In the genomic region with DNA sequence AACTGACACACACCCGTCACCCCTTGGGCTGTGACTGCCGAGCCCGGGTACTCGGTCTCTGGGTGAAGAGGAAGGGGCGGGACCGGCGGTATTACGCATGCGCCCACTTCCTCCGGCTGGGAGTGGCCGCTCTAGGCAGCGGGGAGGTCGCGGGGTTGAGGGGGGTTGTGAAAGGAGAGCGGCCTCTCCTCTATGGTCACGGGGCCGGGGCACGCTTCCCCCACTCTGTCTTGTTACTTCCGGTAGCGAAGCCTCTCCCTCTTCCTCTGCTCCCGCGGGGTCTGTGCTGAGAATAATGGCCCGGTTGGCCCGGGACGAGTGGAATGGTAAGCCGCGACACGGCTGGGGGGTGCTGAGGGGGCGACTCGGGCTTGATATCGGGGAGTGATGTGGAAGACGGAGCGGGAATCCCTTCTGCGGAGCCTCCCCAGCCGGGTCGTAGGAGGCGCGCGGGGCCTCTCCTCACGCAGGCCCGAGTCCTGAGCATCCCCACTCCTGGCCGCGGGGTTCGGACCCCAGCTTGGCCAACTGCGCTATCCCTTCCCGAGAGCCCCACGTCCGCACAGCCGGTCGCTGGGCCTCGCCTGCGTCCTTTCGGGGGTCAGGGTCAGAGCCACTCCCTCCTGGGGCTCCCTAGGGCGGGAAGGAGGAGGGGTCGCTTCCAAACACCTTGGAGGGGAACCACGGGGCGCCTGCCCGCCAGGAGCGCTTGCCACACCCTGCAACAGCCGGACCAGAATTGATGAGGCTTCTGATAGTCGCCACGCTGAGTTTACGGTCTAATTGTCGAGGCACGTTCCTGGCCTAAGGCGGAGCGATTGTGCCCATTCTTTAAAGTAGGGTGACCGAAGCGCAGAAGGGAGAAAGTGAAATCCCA, we compare ENCODE assay signal across 1 cellular context.
TF ChIP-seq lines count a peak whose summit lies in the region.

A gene with protein sequence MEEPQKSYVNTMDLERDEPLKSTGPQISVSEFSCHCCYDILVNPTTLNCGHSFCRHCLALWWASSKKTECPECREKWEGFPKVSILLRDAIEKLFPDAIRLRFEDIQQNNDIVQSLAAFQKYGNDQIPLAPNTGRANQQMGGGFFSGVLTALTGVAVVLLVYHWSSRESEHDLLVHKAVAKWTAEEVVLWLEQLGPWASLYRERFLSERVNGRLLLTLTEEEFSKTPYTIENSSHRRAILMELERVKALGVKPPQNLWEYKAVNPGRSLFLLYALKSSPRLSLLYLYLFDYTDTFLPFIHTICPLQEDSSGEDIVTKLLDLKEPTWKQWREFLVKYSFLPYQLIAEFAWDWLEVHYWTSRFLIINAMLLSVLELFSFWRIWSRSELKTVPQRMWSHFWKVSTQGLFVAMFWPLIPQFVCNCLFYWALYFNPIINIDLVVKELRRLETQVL (plus strand): TSS at position 259 of the 877 bp plus-strand sequence. CDS start 11,396 bp downstream, outside the sequence.

TF ChIP-seq in GM12878, 131 proteins besides CTCF, POLR2A, EP300 and RAD21 (continued from another document and continues in another):
- TF ChIP-seq, protein P1, sequence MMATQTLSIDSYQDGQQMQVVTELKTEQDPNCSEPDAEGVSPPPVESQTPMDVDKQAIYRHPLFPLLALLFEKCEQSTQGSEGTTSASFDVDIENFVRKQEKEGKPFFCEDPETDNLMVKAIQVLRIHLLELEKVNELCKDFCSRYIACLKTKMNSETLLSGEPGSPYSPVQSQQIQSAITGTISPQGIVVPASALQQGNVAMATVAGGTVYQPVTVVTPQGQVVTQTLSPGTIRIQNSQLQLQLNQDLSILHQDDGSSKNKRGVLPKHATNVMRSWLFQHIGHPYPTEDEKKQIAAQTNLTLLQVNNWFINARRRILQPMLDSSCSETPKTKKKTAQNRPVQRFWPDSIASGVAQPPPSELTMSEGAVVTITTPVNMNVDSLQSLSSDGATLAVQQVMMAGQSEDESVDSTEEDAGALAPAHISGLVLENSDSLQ (IDR thresholded peaks at IDR 0.05), result peak; percentile 85
- TF ChIP-seq STAT3 (IDR thresholded peaks at IDR 0.05; ENCODE audit: low read depth, low read length) (no peak), PAX5 (IDR thresholded peaks at IDR 0.05; ENCODE audit: borderline replicate concordance, low read depth, low read length) (peak; percentile 35; the same call in 1 of the 2 replicates), SIX5 (IDR thresholded peaks at IDR 0.05; ENCODE audit: low read depth, low read length, severe bottlenecking) (peak; percentile 15), SMARCA5 (IDR thresholded peaks at IDR 0.05) (no peak), YY1 (IDR thresholded peaks at IDR 0.05; ENCODE audit: low read depth, low read length) (peak; percentile 53; the same call in 1 of the 2 replicates), GABPA (IDR thresholded peaks at IDR 0.05; ENCODE audit: low read depth) (peak; percentile 89), POU2F2 (IDR thresholded peaks at IDR 0.05; ENCODE audit: borderline replicate concordance, low read depth, low read length) (peak; percentile 95), ESRRA (IDR thresholded peaks at IDR 0.05; ENCODE audit: low read length) (no peak), GATAD2B (conservative IDR thresholded peaks at IDR 0.05; ENCODE audit: low read depth) (0 out of 2 replicates have a peak, but pooled peaks have one; percentile 43), MTA2 (IDR thresholded peaks at IDR 0.05; ENCODE audit: low read depth) (no peak), MTA3 (IDR thresholded peaks at IDR 0.05; ENCODE audit: borderline replicate concordance, low read length) (no peak), RCOR1 (conservative IDR thresholded peaks at IDR 0.05; ENCODE audit: low read depth, low read length) (no peak), ZNF207 (IDR thresholded peaks at IDR 0.05; ENCODE audit: borderline replicate concordance) (no peak), E2F4 (IDR thresholded peaks at IDR 0.05; ENCODE audit: low read depth, low read length) (no peak), SMAD1 (IDR thresholded peaks at IDR 0.05; ENCODE audit: low read depth, partially characterized antibody) (peak; percentile 84), NRF1 (conservative IDR thresholded peaks at IDR 0.05; ENCODE audit: low read depth, low read length) (peak; percentile 29; the same call in 1 of the 2 replicates), MYB (IDR thresholded peaks at IDR 0.05; ENCODE audit: borderline replicate concordance, low read depth, low read length) (no peak), CEBPB (IDR thresholded peaks at IDR 0.05; ENCODE audit: borderline replicate concordance in 1 of 2, low read depth in 2 of 2, low read length in 2 of 2) (no peak), RELA (IDR thresholded peaks at IDR 0.05; ENCODE audit: borderline replicate concordance, partially characterized antibody) (peak; percentile 62), ASH2L (IDR thresholded peaks at IDR 0.05; ENCODE audit: borderline replicate concordance, low read depth) (0 out of 2 replicates have a peak, but pooled peaks have one; percentile 33), ZNF24 (IDR thresholded peaks at IDR 0.05) (no peak), EGR1 (IDR thresholded peaks at IDR 0.05; ENCODE audit: borderline replicate concordance in 1 of 2, low read depth in 2 of 2, low read length in 2 of 2) (peak in 1 of 2 experiments; percentile 71; a peak in 1 of 3 replicates), SUZ12 (IDR thresholded peaks at IDR 0.05; ENCODE audit: unreplicated experiment) (no peak), WRNIP1 (IDR thresholded peaks at IDR 0.05; ENCODE audit: borderline replicate concordance, low read depth, low read length) (no peak), TCF12 (IDR thresholded peaks at IDR 0.05; ENCODE audit: low read depth, low read length) (peak; percentile 56; the same call in 1 of the 2 replicates), SMC3 (IDR thresholded peaks at IDR 0.05; ENCODE audit: borderline replicate concordance, low read length) (no peak), CHD2 (IDR thresholded peaks at IDR 0.05; ENCODE audit: borderline replicate concordance, low read depth, low read length) (peak; percentile 73; the same call in 1 of the 2 replicates), CUX1 (IDR thresholded peaks at IDR 0.05; ENCODE audit: insufficient replicate concordance, low read depth, low read length) (no peak), CBX3 (IDR thresholded peaks at IDR 0.05; ENCODE audit: borderline replicate concordance, low read depth) (no peak), SIN3A (IDR thresholded peaks at IDR 0.05; ENCODE audit: low read depth, low read length) (0 out of 2 replicates have a peak, but pooled peaks have one; percentile 56), NKRF (conservative IDR thresholded peaks at IDR 0.05) (peak; percentile 61), ZSCAN29 (IDR thresholded peaks at IDR 0.05) (no peak), BHLHE40 (IDR thresholded peaks at IDR 0.05; ENCODE audit: borderline replicate concordance in 1 of 2, low read depth in 2 of 2, low read length in 1 of 2) (peak; percentile 70 to 86; a peak in 3 of 4 replicates), MXI1 (IDR thresholded peaks at IDR 0.05; ENCODE audit: low read depth, low read length) (peak; percentile 84), ZNF622 (IDR thresholded peaks at IDR 0.05) (no peak)
- TF ChIP-seq, protein P2, sequence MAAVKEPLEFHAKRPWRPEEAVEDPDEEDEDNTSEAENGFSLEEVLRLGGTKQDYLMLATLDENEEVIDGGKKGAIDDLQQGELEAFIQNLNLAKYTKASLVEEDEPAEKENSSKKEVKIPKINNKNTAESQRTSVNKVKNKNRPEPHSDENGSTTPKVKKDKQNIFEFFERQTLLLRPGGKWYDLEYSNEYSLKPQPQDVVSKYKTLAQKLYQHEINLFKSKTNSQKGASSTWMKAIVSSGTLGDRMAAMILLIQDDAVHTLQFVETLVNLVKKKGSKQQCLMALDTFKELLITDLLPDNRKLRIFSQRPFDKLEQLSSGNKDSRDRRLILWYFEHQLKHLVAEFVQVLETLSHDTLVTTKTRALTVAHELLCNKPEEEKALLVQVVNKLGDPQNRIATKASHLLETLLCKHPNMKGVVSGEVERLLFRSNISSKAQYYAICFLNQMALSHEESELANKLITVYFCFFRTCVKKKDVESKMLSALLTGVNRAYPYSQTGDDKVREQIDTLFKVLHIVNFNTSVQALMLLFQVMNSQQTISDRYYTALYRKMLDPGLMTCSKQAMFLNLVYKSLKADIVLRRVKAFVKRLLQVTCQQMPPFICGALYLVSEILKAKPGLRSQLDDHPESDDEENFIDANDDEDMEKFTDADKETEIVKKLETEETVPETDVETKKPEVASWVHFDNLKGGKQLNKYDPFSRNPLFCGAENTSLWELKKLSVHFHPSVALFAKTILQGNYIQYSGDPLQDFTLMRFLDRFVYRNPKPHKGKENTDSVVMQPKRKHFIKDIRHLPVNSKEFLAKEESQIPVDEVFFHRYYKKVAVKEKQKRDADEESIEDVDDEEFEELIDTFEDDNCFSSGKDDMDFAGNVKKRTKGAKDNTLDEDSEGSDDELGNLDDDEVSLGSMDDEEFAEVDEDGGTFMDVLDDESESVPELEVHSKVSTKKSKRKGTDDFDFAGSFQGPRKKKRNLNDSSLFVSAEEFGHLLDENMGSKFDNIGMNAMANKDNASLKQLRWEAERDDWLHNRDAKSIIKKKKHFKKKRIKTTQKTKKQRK (IDR thresholded peaks at IDR 0.05; ENCODE audit: low read depth, low read length), result no peak
- TF ChIP-seq, protein P3, sequence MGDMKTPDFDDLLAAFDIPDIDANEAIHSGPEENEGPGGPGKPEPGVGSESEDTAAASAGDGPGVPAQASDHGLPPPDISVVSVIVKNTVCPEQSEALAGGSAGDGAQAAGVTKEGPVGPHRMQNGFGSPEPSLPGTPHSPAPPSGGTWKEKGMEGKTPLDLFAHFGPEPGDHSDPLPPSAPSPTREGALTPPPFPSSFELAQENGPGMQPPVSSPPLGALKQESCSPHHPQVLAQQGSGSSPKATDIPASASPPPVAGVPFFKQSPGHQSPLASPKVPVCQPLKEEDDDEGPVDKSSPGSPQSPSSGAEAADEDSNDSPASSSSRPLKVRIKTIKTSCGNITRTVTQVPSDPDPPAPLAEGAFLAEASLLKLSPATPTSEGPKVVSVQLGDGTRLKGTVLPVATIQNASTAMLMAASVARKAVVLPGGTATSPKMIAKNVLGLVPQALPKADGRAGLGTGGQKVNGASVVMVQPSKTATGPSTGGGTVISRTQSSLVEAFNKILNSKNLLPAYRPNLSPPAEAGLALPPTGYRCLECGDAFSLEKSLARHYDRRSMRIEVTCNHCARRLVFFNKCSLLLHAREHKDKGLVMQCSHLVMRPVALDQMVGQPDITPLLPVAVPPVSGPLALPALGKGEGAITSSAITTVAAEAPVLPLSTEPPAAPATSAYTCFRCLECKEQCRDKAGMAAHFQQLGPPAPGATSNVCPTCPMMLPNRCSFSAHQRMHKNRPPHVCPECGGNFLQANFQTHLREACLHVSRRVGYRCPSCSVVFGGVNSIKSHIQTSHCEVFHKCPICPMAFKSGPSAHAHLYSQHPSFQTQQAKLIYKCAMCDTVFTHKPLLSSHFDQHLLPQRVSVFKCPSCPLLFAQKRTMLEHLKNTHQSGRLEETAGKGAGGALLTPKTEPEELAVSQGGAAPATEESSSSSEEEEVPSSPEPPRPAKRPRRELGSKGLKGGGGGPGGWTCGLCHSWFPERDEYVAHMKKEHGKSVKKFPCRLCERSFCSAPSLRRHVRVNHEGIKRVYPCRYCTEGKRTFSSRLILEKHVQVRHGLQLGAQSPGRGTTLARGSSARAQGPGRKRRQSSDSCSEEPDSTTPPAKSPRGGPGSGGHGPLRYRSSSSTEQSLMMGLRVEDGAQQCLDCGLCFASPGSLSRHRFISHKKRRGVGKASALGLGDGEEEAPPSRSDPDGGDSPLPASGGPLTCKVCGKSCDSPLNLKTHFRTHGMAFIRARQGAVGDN (IDR thresholded peaks at IDR 0.05), result no peak
